Comparison of ENCODE assay signal across 1 cellular context in the genomic region with DNA sequence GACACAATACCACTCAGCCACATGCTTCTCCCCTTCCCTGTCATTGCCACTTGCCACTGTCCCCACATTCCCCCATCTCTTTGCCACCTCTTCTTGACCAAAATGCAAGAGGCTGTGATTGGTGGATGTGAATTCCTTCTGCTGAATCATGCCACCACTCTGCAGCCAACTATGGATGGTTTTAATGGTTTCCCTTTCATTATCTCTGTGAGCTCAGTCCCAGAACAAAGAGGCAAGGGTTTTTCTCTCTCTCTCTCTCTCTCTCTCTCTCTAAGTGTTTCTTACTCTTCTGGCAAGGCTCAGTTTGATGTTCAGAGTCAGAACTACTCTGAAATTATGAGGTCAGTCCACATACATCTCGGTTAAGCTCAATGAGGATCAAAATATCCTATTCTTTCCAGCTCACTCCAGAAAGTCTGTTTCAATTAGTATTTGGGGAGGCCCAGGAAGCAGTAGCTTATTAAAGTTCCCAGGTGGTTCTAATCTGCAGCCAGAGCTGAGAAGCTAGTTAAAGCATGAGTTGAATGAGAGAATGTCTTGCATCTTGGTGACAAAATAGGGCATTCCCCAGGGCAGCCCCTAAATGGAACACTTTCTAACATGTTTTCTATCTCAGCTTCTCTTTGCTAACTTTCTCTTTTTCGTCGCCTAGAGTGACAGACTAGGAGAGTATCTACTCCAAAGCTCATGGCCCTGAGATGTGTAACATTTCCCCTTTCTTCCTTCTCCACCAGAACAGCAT.
TF ChIP-seq lines count a peak whose summit lies in the region.

No MANE protein-coding gene starts in this region.

TF ChIP-seq in GM23338, 12 proteins besides CTCF, POLR2A, EP300 and RAD21 (continued from another document):
- TF ChIP-seq, protein P1, sequence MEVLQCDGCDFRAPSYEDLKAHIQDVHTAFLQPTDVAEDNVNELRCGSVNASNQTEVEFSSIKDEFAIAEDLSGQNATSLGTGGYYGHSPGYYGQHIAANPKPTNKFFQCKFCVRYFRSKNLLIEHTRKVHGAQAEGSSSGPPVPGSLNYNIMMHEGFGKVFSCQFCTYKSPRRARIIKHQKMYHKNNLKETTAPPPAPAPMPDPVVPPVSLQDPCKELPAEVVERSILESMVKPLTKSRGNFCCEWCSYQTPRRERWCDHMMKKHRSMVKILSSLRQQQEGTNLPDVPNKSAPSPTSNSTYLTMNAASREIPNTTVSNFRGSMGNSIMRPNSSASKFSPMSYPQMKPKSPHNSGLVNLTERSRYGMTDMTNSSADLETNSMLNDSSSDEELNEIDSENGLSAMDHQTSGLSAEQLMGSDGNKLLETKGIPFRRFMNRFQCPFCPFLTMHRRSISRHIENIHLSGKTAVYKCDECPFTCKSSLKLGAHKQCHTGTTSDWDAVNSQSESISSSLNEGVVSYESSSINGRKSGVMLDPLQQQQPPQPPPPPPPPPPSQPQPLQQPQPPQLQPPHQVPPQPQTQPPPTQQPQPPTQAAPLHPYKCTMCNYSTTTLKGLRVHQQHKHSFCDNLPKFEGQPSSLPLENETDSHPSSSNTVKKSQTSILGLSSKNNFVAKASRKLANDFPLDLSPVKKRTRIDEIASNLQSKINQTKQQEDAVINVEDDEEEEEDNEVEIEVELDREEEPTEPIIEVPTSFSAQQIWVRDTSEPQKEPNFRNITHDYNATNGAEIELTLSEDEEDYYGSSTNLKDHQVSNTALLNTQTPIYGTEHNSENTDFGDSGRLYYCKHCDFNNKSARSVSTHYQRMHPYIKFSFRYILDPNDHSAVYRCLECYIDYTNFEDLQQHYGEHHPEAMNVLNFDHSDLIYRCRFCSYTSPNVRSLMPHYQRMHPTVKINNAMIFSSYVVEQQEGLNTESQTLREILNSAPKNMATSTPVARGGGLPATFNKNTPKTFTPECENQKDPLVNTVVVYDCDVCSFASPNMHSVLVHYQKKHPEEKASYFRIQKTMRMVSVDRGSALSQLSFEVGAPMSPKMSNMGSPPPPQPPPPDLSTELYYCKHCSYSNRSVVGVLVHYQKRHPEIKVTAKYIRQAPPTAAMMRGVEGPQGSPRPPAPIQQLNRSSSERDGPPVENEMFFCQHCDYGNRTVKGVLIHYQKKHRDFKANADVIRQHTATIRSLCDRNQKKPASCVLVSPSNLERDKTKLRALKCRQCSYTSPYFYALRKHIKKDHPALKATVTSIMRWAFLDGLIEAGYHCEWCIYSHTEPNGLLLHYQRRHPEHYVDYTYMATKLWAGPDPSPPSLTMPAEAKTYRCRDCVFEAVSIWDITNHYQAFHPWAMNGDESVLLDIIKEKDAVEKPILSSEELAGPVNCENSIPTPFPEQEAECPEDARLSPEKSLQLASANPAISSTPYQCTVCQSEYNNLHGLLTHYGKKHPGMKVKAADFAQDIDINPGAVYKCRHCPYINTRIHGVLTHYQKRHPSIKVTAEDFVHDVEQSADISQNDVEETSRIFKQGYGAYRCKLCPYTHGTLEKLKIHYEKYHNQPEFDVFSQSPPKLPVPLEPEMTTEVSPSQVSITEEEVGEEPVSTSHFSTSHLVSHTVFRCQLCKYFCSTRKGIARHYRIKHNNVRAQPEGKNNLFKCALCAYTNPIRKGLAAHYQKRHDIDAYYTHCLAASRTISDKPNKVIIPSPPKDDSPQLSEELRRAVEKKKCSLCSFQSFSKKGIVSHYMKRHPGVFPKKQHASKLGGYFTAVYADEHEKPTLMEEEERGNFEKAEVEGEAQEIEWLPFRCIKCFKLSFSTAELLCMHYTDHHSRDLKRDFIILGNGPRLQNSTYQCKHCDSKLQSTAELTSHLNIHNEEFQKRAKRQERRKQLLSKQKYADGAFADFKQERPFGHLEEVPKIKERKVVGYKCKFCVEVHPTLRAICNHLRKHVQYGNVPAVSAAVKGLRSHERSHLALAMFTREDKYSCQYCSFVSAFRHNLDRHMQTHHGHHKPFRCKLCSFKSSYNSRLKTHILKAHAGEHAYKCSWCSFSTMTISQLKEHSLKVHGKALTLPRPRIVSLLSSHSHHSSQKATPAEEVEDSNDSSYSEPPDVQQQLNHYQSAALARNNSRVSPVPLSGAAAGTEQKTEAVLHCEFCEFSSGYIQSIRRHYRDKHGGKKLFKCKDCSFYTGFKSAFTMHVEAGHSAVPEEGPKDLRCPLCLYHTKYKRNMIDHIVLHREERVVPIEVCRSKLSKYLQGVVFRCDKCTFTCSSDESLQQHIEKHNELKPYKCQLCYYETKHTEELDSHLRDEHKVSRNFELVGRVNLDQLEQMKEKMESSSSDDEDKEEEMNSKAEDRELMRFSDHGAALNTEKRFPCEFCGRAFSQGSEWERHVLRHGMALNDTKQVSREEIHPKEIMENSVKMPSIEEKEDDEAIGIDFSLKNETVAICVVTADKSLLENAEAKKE (CRISPR knock-in tag; IDR thresholded peaks at IDR 0.05): no peak
- no peak for TF ChIP-seq EZH2phosphoT487 (IDR thresholded peaks at IDR 0.05; ENCODE audit: unreplicated experiment)
- no peak for TF ChIP-seq EZH2 (IDR thresholded peaks at IDR 0.05; ENCODE audit: low read depth, unreplicated experiment)
- no peak for TF ChIP-seq NANOG (IDR thresholded peaks at IDR 0.05; ENCODE audit: borderline replicate concordance)
- no peak for TF ChIP-seq ZNF331 (CRISPR knock-in tag; IDR thresholded peaks at IDR 0.05; ENCODE audit: low read depth)
